1 cellular context compared by ENCODE assay signal in the genomic region with DNA sequence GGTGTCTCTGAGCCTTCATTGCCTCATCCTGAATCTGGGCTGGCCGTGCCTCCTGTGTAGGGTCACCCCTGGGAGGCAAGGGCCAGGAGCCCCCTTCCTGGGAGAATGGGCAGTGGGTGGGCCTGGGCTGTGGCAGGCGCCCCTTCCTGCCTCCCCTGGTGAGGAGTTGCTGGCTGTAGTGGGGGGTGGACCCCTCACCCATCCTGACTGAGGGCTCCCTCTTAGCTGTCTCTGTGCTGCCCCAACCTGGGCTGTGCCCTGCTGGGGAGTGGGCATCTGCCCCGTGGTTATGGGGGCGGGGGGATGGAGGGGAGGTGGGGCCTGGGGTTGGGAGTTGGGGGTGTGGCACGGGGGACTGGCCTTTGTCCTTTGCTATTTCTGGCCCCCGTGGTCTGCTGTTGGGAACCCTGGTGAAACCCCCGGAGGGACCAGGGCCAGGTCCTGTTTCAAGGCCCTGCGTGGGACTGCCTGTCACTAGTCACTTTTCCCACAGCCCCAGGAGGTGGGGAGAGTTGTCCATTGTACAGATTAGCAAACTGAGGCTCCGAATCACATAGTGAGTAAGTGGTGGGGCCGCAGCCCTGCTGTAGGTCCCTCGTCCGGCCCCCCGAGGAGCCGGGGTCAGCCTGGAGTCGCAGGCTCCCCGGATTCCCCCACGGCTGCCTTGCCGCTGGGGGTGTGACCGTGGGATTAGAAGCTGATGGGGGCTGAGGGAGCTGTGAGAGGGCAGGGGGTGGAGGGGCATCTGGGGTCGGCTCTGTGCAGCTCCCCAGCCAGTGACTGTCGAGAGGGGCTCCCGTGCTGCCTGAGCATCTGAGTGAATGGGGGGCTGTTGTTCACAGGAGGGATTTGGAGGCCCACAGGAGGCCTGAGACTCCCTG.
TF ChIP-seq lines count a peak whose summit lies in the region.

No MANE protein-coding gene starts in this region.

TF ChIP-seq in HepG2, 621 proteins besides CTCF, POLR2A, EP300 and RAD21:
- TF ChIP-seq ZNF629 (CRISPR knock-in tag; conservative IDR thresholded peaks at IDR 0.05) = peak; percentile 94
- TF ChIP-seq, protein P1, sequence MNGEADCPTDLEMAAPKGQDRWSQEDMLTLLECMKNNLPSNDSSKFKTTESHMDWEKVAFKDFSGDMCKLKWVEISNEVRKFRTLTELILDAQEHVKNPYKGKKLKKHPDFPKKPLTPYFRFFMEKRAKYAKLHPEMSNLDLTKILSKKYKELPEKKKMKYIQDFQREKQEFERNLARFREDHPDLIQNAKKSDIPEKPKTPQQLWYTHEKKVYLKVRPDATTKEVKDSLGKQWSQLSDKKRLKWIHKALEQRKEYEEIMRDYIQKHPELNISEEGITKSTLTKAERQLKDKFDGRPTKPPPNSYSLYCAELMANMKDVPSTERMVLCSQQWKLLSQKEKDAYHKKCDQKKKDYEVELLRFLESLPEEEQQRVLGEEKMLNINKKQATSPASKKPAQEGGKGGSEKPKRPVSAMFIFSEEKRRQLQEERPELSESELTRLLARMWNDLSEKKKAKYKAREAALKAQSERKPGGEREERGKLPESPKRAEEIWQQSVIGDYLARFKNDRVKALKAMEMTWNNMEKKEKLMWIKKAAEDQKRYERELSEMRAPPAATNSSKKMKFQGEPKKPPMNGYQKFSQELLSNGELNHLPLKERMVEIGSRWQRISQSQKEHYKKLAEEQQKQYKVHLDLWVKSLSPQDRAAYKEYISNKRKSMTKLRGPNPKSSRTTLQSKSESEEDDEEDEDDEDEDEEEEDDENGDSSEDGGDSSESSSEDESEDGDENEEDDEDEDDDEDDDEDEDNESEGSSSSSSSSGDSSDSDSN (CRISPR knock-in tag; IDR thresholded peaks at IDR 0.05) = 0 out of 2 replicates have a peak, but pooled peaks have one; percentile 20
- no peak for TF ChIP-seq ZNF674 (CRISPR knock-in tag; IDR thresholded peaks at IDR 0.05; ENCODE audit: low read depth)
- TF ChIP-seq, protein P2, sequence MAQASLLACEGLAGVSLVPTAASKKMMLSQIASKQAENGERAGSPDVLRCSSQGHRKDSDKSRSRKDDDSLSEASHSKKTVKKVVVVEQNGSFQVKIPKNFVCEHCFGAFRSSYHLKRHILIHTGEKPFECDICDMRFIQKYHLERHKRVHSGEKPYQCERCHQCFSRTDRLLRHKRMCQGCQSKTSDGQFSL (CRISPR knock-in tag; IDR thresholded peaks at IDR 0.05) = no peak
- TF ChIP-seq AGO1 (IDR thresholded peaks at IDR 0.05; ENCODE audit: low read depth, low read length, poor library complexity, severe bottlenecking) = peak; percentile 2
- TF ChIP-seq ZFY (CRISPR knock-in tag; IDR thresholded peaks at IDR 0.05) = no peak
- no peak for TF ChIP-seq ZNF337 (CRISPR knock-in tag; IDR thresholded peaks at IDR 0.05; ENCODE audit: borderline replicate concordance, low read depth)
- 0 out of 2 replicates have a peak, but pooled peaks have one; percentile 45 for TF ChIP-seq PCBP1 (IDR thresholded peaks at IDR 0.05; ENCODE audit: borderline replicate concordance, low read depth, low read length)
- no peak; the same call in 1 of the 2 replicates for TF ChIP-seq ETV5 (CRISPR knock-in tag; IDR thresholded peaks at IDR 0.05; ENCODE audit: borderline replicate concordance)
- TF ChIP-seq SMC3 (IDR thresholded peaks at IDR 0.05; ENCODE audit: low read length) = no peak
- TF ChIP-seq ZBTB7A (CRISPR knock-in tag; IDR thresholded peaks at IDR 0.05) = no peak
- no peak for TF ChIP-seq NBN (conservative IDR thresholded peaks at IDR 0.05)
- TF ChIP-seq RBFOX2 (IDR thresholded peaks at IDR 0.05; ENCODE audit: low read depth, low read length) = peak; percentile 26; the same call in 1 of the 2 replicates
- TF ChIP-seq, protein P3, sequence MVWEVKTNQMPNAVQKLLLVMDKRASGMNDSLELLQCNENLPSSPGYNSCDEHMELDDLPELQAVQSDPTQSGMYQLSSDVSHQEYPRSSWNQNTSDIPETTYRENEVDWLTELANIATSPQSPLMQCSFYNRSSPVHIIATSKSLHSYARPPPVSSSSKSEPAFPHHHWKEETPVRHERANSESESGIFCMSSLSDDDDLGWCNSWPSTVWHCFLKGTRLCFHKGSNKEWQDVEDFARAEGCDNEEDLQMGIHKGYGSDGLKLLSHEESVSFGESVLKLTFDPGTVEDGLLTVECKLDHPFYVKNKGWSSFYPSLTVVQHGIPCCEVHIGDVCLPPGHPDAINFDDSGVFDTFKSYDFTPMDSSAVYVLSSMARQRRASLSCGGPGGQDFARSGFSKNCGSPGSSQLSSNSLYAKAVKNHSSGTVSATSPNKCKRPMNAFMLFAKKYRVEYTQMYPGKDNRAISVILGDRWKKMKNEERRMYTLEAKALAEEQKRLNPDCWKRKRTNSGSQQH (CRISPR knock-in tag; IDR thresholded peaks at IDR 0.05; ENCODE audit: low read depth) = no peak
- TF ChIP-seq, protein P4, sequence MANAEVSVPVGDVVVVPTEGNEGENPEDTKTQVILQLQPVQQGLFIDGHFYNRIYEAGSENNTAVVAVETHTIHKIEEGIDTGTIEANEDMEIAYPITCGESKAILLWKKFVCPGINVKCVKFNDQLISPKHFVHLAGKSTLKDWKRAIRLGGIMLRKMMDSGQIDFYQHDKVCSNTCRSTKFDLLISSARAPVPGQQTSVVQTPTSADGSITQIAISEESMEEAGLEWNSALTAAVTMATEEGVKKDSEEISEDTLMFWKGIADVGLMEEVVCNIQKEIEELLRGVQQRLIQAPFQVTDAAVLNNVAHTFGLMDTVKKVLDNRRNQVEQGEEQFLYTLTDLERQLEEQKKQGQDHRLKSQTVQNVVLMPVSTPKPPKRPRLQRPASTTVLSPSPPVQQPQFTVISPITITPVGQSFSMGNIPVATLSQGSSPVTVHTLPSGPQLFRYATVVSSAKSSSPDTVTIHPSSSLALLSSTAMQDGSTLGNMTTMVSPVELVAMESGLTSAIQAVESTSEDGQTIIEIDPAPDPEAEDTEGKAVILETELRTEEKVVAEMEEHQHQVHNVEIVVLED (CRISPR knock-in tag; IDR thresholded peaks at IDR 0.05; ENCODE audit: borderline replicate concordance) = no peak
- TF ChIP-seq ZMYM3 (CRISPR knock-in tag; IDR thresholded peaks at IDR 0.05) = 0 out of 2 replicates have a peak, but pooled peaks have one; percentile 17
- TF ChIP-seq, protein P5, sequence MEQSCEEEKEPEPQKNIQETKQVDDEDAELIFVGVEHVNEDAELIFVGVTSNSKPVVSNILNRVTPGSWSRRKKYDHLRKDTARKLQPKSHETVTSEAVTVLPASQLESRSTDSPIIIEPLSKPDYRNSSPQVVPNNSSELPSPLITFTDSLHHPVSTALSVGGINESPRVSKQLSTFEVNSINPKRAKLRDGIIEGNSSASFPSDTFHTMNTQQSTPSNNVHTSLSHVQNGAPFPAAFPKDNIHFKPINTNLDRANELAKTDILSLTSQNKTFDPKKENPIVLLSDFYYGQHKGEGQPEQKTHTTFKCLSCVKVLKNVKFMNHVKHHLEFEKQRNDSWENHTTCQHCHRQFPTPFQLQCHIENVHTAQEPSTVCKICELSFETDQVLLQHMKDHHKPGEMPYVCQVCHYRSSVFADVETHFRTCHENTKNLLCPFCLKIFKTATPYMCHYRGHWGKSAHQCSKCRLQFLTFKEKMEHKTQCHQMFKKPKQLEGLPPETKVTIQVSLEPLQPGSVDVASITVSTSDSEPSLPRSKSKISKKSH (CRISPR knock-in tag; IDR thresholded peaks at IDR 0.05; ENCODE audit: borderline replicate concordance) = 0 out of 2 replicates have a peak, but pooled peaks have one; percentile 10
- TF ChIP-seq NKX3-1 (CRISPR knock-in tag; IDR thresholded peaks at IDR 0.05) = no peak
- no peak for TF ChIP-seq ZNF382 (CRISPR knock-in tag; IDR thresholded peaks at IDR 0.05; ENCODE audit: borderline replicate concordance)
